9 cellular contexts compared by ENCODE assay signal in genomic region chr12:108634225-108634795, GRCh38. TPM values are rescaled to one million over a fixed set of nuclear protein-coding genes. Genes with fewer than 3 reads are reported as not detected.
DNase-seq lines count a peak whose midpoint lies in the region; ATAC-seq and TF ChIP-seq lines count a peak whose summit lies in the region.
"Had no signal": no experiment of that assay in that cellular context is flagged by ENCODE, and none has a peak within 500 bp of the region (broad histone marks: within the 10 kb centered on the region; RNA-seq: fewer than 3 reads in every experiment).

No MANE protein-coding gene starts in this region.

- no peak overlapping the region for H3K4me2 ChIP-seq in mesendoderm (ENCODE audit: low read length)
- H3K4me2 ChIP-seq in mammary epithelial cell (ENCODE audit: insufficient read depth, low read depth, low read length): no peak overlapping the region
- no peak overlapping the region for H3K4me2 ChIP-seq in smooth muscle cell

- H3K36me3 ChIP-seq in mesendoderm (ENCODE audit: control insufficient read depth, insufficient read depth, low read length) (no peaks in the 10 kb centered on the region), mammary epithelial cell (ENCODE audit: insufficient read depth, low read length) (no peaks in the 10 kb centered on the region), smooth muscle cell (ENCODE audit: low read depth) (no peaks in the 10 kb centered on the region)

- no peak overlapping the region for H3K56ac ChIP-seq in mesendoderm (ENCODE audit: low read length)

- no peak overlapping the region for H4K8ac ChIP-seq in mesendoderm (ENCODE audit: low read depth, low read length)

- peaks cover 62% of the 10 kb centered on the region for H3K4me1 Mint-ChIP-seq in activated CD8-positive, alpha-beta T cell treated with anti-CD3 and anti-CD28 coated beads for 36 hours (ENCODE audit: low read depth)

- DNase-seq in CMK (ENCODE audit: low read depth): peak; percentile 84
- DNase-seq in MV-4-11 (lab: John Stamatoyannopoulos, UW): peak; percentile 53
- DNase-seq in activated CD8-positive, alpha-beta T cell treated with anti-CD3 and anti-CD28 coated beads for 36 hours: peak; percentile 73
- peak; percentile 62 for DNase-seq in mesendoderm
- no peak for DNase-seq in mammary epithelial cell
- DNase-seq in smooth muscle cell (lab: John Stamatoyannopoulos, UW; ENCODE audit: unreplicated experiment): no peak

- intact Hi-C loops in activated CD8-positive, alpha-beta T cell treated with anti-CD3 and anti-CD28 coated beads for 36 hours (cut with micrococcal nuclease): loop anchor here (10.0 kb wide), 1 partner anchor 460 kb away; the partner anchor contains the start of genes ALKBH2 and UNG
- intact Hi-C loops in mammary epithelial cell (cut with micrococcal nuclease): no loop called here

- no peak overlapping the region for H3K4ac ChIP-seq in mesendoderm (ENCODE audit: low read depth, low read length)

- CTCF ChIA-PET in activated CD8-positive, alpha-beta T cell treated with anti-CD3 and anti-CD28 coated beads for 36 hours (lab: Charles Lee): interaction anchor here (0.6 to 12.8 kb wide), 9 partner anchors 17 to 187 kb away, joined by 3 to 245 read pairs (median 5); partner anchors contain the start of gene ISCU
- CTCF ChIA-PET in mammary epithelial cell (lab: Charles Lee; ENCODE audit: low non-redundant PET): no interaction called here

- no CpG with 5 or more reads among the region's 6 CpGs for WGBS in mesendoderm (ENCODE audit: extremely low coverage, insufficient coverage, low lambda C conversion rate)
- 80% methylated on average over 2 of the region's 6 CpGs for WGBS in mammary epithelial cell (ENCODE audit: low coverage, missing lambda C conversion rate)
- 81% methylated on average over 6 of the region's 6 CpGs for WGBS in smooth muscle cell (ENCODE audit: low lambda C conversion rate)

- H4K5ac ChIP-seq in mesendoderm (ENCODE audit: low read length): no peak overlapping the region

- no peak overlapping the region for H3K9ac ChIP-seq in mesendoderm (ENCODE audit: low read length)
- no peak overlapping the region for H3K9ac ChIP-seq in mammary epithelial cell (ENCODE audit: insufficient read depth, low read length)
- H3K9ac ChIP-seq in smooth muscle cell (ENCODE audit: low read depth): no peak overlapping the region

- in situ Hi-C loops in mammary epithelial cell (cut with MboI; ENCODE audit: low sequenced_read_pairs in 2 of 2): loop anchor here in 1 of 2 donors (25.0 kb wide), 2 partner anchors 328 to 453 kb away; partner anchors contain the start of genes ALKBH2 and UNG

- H3K18ac ChIP-seq in mesendoderm (ENCODE audit: low read length): no peak overlapping the region

- dilution Hi-C loops in mammary epithelial cell (cut with HindIII; ENCODE audit: low sequenced_read_pairs): no loop called here

- H2BK120ac ChIP-seq in mesendoderm (ENCODE audit: low read depth, low read length): no peak overlapping the region

- H3K27ac ChIP-seq in mesendoderm (ENCODE audit: low read depth, low read length): no peak overlapping the region
- no peak overlapping the region for H3K27ac ChIP-seq in mammary epithelial cell (ENCODE audit: insufficient read depth, low read depth, low read length)
- no peak overlapping the region for H3K27ac ChIP-seq in smooth muscle cell (ENCODE audit: low read depth)

- POLR2A ChIA-PET in activated CD8-positive, alpha-beta T cell treated with anti-CD3 and anti-CD28 coated beads for 36 hours (lab: Charles Lee): interaction anchor here (0.7 to 13.8 kb wide), 8 partner anchors 14 to 170 kb away, joined by 3 to 225 read pairs (median 4); partner anchors contain the start of genes ISCU and SART3

- H3K4me3 Mint-ChIP-seq in activated CD8-positive, alpha-beta T cell treated with anti-CD3 and anti-CD28 coated beads for 36 hours: peak overlapping the region; percentile 91

- no peaks in the 10 kb centered on the region for H3K27me3 Mint-ChIP-seq in activated CD8-positive, alpha-beta T cell treated with anti-CD3 and anti-CD28 coated beads for 36 hours

- H4K20me1 ChIP-seq in mammary epithelial cell (ENCODE audit: insufficient read depth, low read length) (no peaks in the 10 kb centered on the region), smooth muscle cell (ENCODE audit: low read depth) (no peaks in the 10 kb centered on the region)

- peaks cover 11% of the 10 kb centered on the region for H3F3A ChIP-seq in smooth muscle cell (ENCODE audit: low read depth)

- peaks cover 3% of the 10 kb centered on the region for H3K9me3 Mint-ChIP-seq in activated CD8-positive, alpha-beta T cell treated with anti-CD3 and anti-CD28 coated beads for 36 hours
- H3K9me3 Mint-ChIP-seq: neural crest cell had no signal

- H3K36me3 Mint-ChIP-seq in activated CD8-positive, alpha-beta T cell treated with anti-CD3 and anti-CD28 coated beads for 36 hours (ENCODE audit: low read depth): peaks cover 18% of the 10 kb centered on the region

- peaks cover 6% of the 10 kb centered on the region for H3K4me1 ChIP-seq in mesendoderm (ENCODE audit: control insufficient read depth, low read depth, low read length)
- peaks cover 19% of the 10 kb centered on the region for H3K4me1 ChIP-seq in mammary epithelial cell (ENCODE audit: insufficient read depth, low read length)
- H3K4me1 ChIP-seq in smooth muscle cell (ENCODE audit: low read depth): peaks cover 39% of the 10 kb centered on the region

- ATAC-seq in activated CD8-positive, alpha-beta T cell treated with anti-CD3 and anti-CD28 coated beads for 36 hours: no peak
- ATAC-seq in HG03565 (IDR thresholded peaks at IDR 0.05; ENCODE audit: unreplicated experiment): no peak
- ATAC-seq in SK-N-SH treated with all-trans-retinoic acid at 6 μM for 48 hours: no peak

- no peak for TF ChIP-seq CTCF in activated CD8-positive, alpha-beta T cell treated with anti-CD3 and anti-CD28 coated beads for 36 hours (IDR thresholded peaks at IDR 0.05)
- TF ChIP-seq CTCF in mammary epithelial cell (conservative IDR thresholded peaks at IDR 0.05 in 1 of 2, IDR thresholded peaks at IDR 0.05 in 1 of 2; ENCODE audit: extremely low read depth in 1 of 2, insufficient read depth in 1 of 2, low read depth in 1 of 2, low read length in 2 of 2): no peak
- TF ChIP-seq CTCF in smooth muscle cell (IDR thresholded peaks at IDR 0.05; ENCODE audit: borderline replicate concordance, insufficient read depth, poor library complexity, severe bottlenecking): no peak

- H3K4me3 ChIP-seq in mesendoderm (ENCODE audit: low read length) (no peak overlapping the region), mammary epithelial cell (replicated peaks in 1 of 3; ENCODE audit: insufficient read depth in 1 of 3, low read depth in 2 of 3, low read length in 3 of 3) (no peak overlapping the region), smooth muscle cell (no peak overlapping the region)

- no peak overlapping the region for H2BK15ac ChIP-seq in mesendoderm (replicated peaks; ENCODE audit: low read depth)

- no TSS peak for BruUV-seq in mammary epithelial cell (replicated peaks; lab: Mats Ljungman, UMichigan)

- H2BK5ac ChIP-seq in mesendoderm (ENCODE audit: low read length): no peak overlapping the region

- H3K9me3 ChIP-seq in mammary epithelial cell (replicated peaks; ENCODE audit: insufficient read depth, low read length): no peaks in the 10 kb centered on the region
- H3K9me3 ChIP-seq in smooth muscle cell (replicated peaks; ENCODE audit: low read depth): no peaks in the 10 kb centered on the region

- no peak overlapping the region for H2AFZ ChIP-seq in mammary epithelial cell (ENCODE audit: low read depth, low read length)
- H2AFZ ChIP-seq in smooth muscle cell (ENCODE audit: low read depth): no peak overlapping the region

- no peak overlapping the region for H2AK5ac ChIP-seq in mesendoderm (ENCODE audit: low read length)

- H3K23ac ChIP-seq in mesendoderm (ENCODE audit: low read length): no peak overlapping the region

- peak overlapping the region; percentile 100 for H3K27ac Mint-ChIP-seq in activated CD8-positive, alpha-beta T cell treated with anti-CD3 and anti-CD28 coated beads for 36 hours

- no peaks in the 10 kb centered on the region for H3K79me1 ChIP-seq in mesendoderm (ENCODE audit: low read length)

- H3K27me3 ChIP-seq in mesendoderm (ENCODE audit: insufficient read depth, low read length, poor library complexity) (no peaks in the 10 kb centered on the region), mammary epithelial cell (ENCODE audit: insufficient read depth, low read length) (no peaks in the 10 kb centered on the region), smooth muscle cell (ENCODE audit: low read depth) (no peaks in the 10 kb centered on the region)

- H3K79me2 ChIP-seq in mesendoderm (ENCODE audit: control insufficient read depth, insufficient read depth, low read length) (no peaks in the 10 kb centered on the region), mammary epithelial cell (ENCODE audit: insufficient read depth, low read length) (no peaks in the 10 kb centered on the region), smooth muscle cell (ENCODE audit: low read depth) (no peaks in the 10 kb centered on the region)

TF ChIP-seq in SK-N-SH treated with all-trans-retinoic acid at 6 μM for 48 hours, 23 proteins besides CTCF, POLR2A, EP300 and RAD21:
- no peak for TF ChIP-seq TOX (CRISPR knock-in tag; IDR thresholded peaks at IDR 0.05; ENCODE audit: borderline replicate concordance)

RNA-seq across cellular contexts. Expression of gene SELPLG, which starts 0.6 kb away (rescaled TPM):
- total RNA-seq in activated CD8-positive, alpha-beta T cell treated with anti-CD3 and anti-CD28 coated beads for 36 hours: 10 to 100 TPM; 22.1 to 23.8 TPM
- polyA plus RNA-seq in mesendoderm (2013, experiment 1 of 2): 0.03 TPM
- 0.11 TPM for polyA plus RNA-seq in mesendoderm (2013, experiment 2 of 2)
- under 1 TPM; 0.47 to 0.50 TPM for total RNA-seq in mammary epithelial cell
- 0.63 TPM for polyA plus RNA-seq in mammary epithelial cell
- not detected for polyA minus RNA-seq in mammary epithelial cell
- 1.3 and 2.0 TPM in 2 replicates for total RNA-seq in smooth muscle cell
- polyA plus RNA-seq in smooth muscle cell: 0.09 and 1.6 TPM in 2 replicates

RNA-seq across cellular contexts. Expression of gene TMEM119, which starts 36.4 kb away (rescaled TPM):
- not detected for total RNA-seq in activated CD8-positive, alpha-beta T cell treated with anti-CD3 and anti-CD28 coated beads for 36 hours
- 0.14 TPM for polyA plus RNA-seq in mesendoderm (2013, experiment 1 of 2)
- 0.13 TPM for polyA plus RNA-seq in mesendoderm (2013, experiment 2 of 2)
- total RNA-seq in mammary epithelial cell: 1 to 10 TPM in 1 of 2 donors, not detected in 1; 1.0 TPM
- not detected for polyA plus RNA-seq in mammary epithelial cell
- not detected for polyA minus RNA-seq in mammary epithelial cell
- 40.9 and 41.9 TPM in 2 replicates for total RNA-seq in smooth muscle cell
- 67.2 and 103 TPM in 2 replicates for polyA plus RNA-seq in smooth muscle cell

Comparison
In these comparisons a context has a peak if more than half of its experiments do, and no peak if none do; other contexts are left out.
1. DNase-seq: peak in CMK (single experiment), MV-4-11 (single experiment), activated CD8-positive, alpha-beta T cell treated with anti-CD3 and anti-CD28 coated beads for 36 hours (single experiment) and mesendoderm (single experiment); none in mammary epithelial cell (single experiment) and smooth muscle cell (single experiment).
2. RNA of gene TMEM119, which starts 36.4 kb away (total RNA-seq): 40.9 to 41.9 TPM in smooth muscle cell; 1.0 TPM in mammary epithelial cell and not detected in activated CD8-positive, alpha-beta T cell treated with anti-CD3 and anti-CD28 coated beads for 36 hours; every median in the first group is over 10 times any median in the second.